In genomic region chr4:6332042-6332668, GRCh38 we compare ENCODE assay signal across 8 cellular contexts.
DNase-seq lines count a peak whose midpoint lies in the region; ATAC-seq and TF ChIP-seq lines count a peak whose summit lies in the region.

No MANE protein-coding gene starts in this region.

- H3K4me1 ChIP-seq in right atrium auricular region (peaks cover 0 to 4% of the 10 kb centered on the region in 2 donors), thyroid gland (no peaks in the 10 kb centered on the region)

- no peaks in the 10 kb centered on the region for H3K36me3 ChIP-seq in right atrium auricular region
- no peaks in the 10 kb centered on the region for H3K36me3 ChIP-seq in thyroid gland

- TF ChIP-seq CTCF in AG10803 (conservative IDR thresholded peaks at IDR 0.05; ENCODE audit: low read length), result peak; percentile 81
- peak; percentile 87 for TF ChIP-seq CTCF in GM12873 (IDR thresholded peaks at IDR 0.05; ENCODE audit: insufficient read depth, low read depth, low read length, missing control alignments)
- peak; percentile 91 for TF ChIP-seq CTCF in VCaP (conservative IDR thresholded peaks at IDR 0.05)
- TF ChIP-seq CTCF in right atrium auricular region (IDR thresholded peaks at IDR 0.05), result peak; percentile 49 to 76
- peak in 5 of 6 experiments; percentile 20 to 72 (median 46) for TF ChIP-seq CTCF in thyroid gland (IDR thresholded peaks at IDR 0.05)

- H3K27me3 ChIP-seq in right atrium auricular region, result no peaks in the 10 kb centered on the region
- no peaks in the 10 kb centered on the region for H3K27me3 ChIP-seq in thyroid gland

- TF ChIP-seq POLR2A in thyroid gland (IDR thresholded peaks at IDR 0.05), result no peak

- no peak overlapping the region for H3K4me3 ChIP-seq in AG10803 (ENCODE audit: low read length)
- no peak overlapping the region for H3K4me3 ChIP-seq in right atrium auricular region
- H3K4me3 ChIP-seq in thyroid gland (replicated peaks in 1 of 3), result no peak overlapping the region

- ATAC-seq in GM19023 (IDR thresholded peaks at IDR 0.05; ENCODE audit: unreplicated experiment) (no peak), GM19467 (IDR thresholded peaks at IDR 0.05; ENCODE audit: unreplicated experiment) (no peak)

- DNase-seq in AG10803 (ENCODE audit: low read depth) (peak; percentile 11), right atrium auricular region (ENCODE audit: low spot score) (no peak), thyroid gland (peak; percentile 14 to 32), GOT3 (lab: John Stamatoyannopoulos, UW) (no peak)

- no peak overlapping the region for H3K27ac ChIP-seq in VCaP
- no peak overlapping the region for H3K27ac ChIP-seq in right atrium auricular region
- no peak overlapping the region for H3K27ac ChIP-seq in thyroid gland

- WGBS in thyroid gland, 2 donors, result 47% methylated on average over 13 to 18 of the region's 18 CpGs

- no peaks in the 10 kb centered on the region for H3K9me3 ChIP-seq in right atrium auricular region
- H3K9me3 ChIP-seq in thyroid gland, result no peaks in the 10 kb centered on the region

- intact Hi-C loops in thyroid gland (cut with DNase I), result loop anchor here (5.0 kb wide), 1 partner anchor 335 kb away; no protein-coding TSS in a partner anchor

Comparison
In these comparisons a context has a peak if more than half of its experiments do, and no peak if none do; other contexts are left out.
1. DNase-seq: peak in AG10803 (single experiment) and thyroid gland (2 of 2); none in right atrium auricular region (single experiment) and GOT3 (single experiment).
2. Peak in every context shown above with its lines, with median percentiles within 50 percentile points of each other: CTCF ChIP-seq.